ENCODE assay signal across 14 cellular contexts in genomic region chr13:79901336-79901735, GRCh38.
DNase-seq lines count a peak whose midpoint lies in the region; ATAC-seq, FAIRE-seq and TF ChIP-seq lines count a peak whose summit lies in the region.
"Had no signal": no experiment of that assay in that cellular context is flagged by ENCODE, and none has a peak within 500 bp of the region (broad histone marks: within the 10 kb centered on the region; RNA-seq: fewer than 3 reads in every experiment).

No MANE protein-coding gene starts in this region.

- RAD21 ChIA-PET in GM12878 (lab: Charles Lee; ENCODE audit: unreplicated experiment): no interaction called here

- TF ChIP-seq CTCF in GM12878 (IDR thresholded peaks at IDR 0.05 in 2 of 3, conservative IDR thresholded peaks at IDR 0.05 in 1 of 3; ENCODE audit: control insufficient read depth in 2 of 3, extremely low read depth in 1 of 3, insufficient read depth in 1 of 3, low read depth in 3 of 3, low read length in 3 of 3): 0 out of 6 replicates have a peak, but pooled peaks of 1 of the 3 experiments have one; percentile 6

- H2BK5ac ChIP-seq in mesendoderm (ENCODE audit: low read length): no peak overlapping the region

- H2AFZ ChIP-seq in GM12878 (ENCODE audit: control insufficient read depth, low read depth, low read length): no peak overlapping the region

- SMC1A ChIA-PET in GM12878 (lab: Charles Lee; ENCODE audit: uncharacterized antibody, unreplicated experiment): interaction anchor here (0.8 to 2.2 kb wide), 3 partner anchors 10 to 504 kb away, joined by 3 to 8 read pairs (median 3); no protein-coding TSS in a partner anchor

- H3K4ac ChIP-seq in mesendoderm (ENCODE audit: low read depth, low read length): no peak overlapping the region

- in situ Hi-C loops in GM12878 (cut with MboI): no loop called here

- H2BK120ac ChIP-seq in mesendoderm (ENCODE audit: low read depth, low read length): peak overlapping the region; percentile 0

- no peaks in the 10 kb centered on the region for H3K36me3 ChIP-seq in GM12878 (ENCODE audit: control insufficient read depth in 2 of 2, insufficient read depth in 2 of 2, low read length in 1 of 2)
- no peaks in the 10 kb centered on the region for H3K36me3 ChIP-seq in mesendoderm (ENCODE audit: control insufficient read depth, insufficient read depth, low read length)

- H2BK15ac ChIP-seq in mesendoderm (replicated peaks; ENCODE audit: low read depth): no peak overlapping the region

- no peak overlapping the region for H3K4me3 ChIP-seq in GM12878
- H3K4me3 ChIP-seq in mesendoderm (ENCODE audit: low read length): no peak overlapping the region

- 27% methylated on average over 5 of the region's 5 CpGs for WGBS in GM12878 (ENCODE audit: insufficient coverage, insufficient replicate concordance, low lambda C conversion rate, missing lambda C conversion rate)
- WGBS in mesendoderm (ENCODE audit: extremely low coverage, insufficient coverage, low lambda C conversion rate): no CpG with 5 or more reads among the region's 5 CpGs

- no peak overlapping the region for H2AK5ac ChIP-seq in mesendoderm (ENCODE audit: low read length)

- POLR2A ChIA-PET in GM12878 (lab: Charles Lee): no interaction called here

- no peak overlapping the region for H3K9ac ChIP-seq in GM12878 (ENCODE audit: control insufficient read depth, insufficient read depth, low read length)
- H3K9ac ChIP-seq in mesendoderm (ENCODE audit: low read length): no peak overlapping the region
- H3K9ac ChIP-seq: SK-N-SH had no signal

- CTCF ChIA-PET in GM12878 (lab: Yijun Ruan, JAX): interaction anchor here (0.6 kb wide), 1 partner anchor 381 kb away, joined by 3 read pairs; no protein-coding TSS in a partner anchor

- no peaks in the 10 kb centered on the region for H3K79me1 ChIP-seq in mesendoderm (ENCODE audit: low read length)

- no peak for TF ChIP-seq POLR2A in GM12878 (IDR thresholded peaks at IDR 0.05; ENCODE audit: low read depth, low read length)
- no peak for TF ChIP-seq POLR2A in GM18505 (IDR thresholded peaks at IDR 0.05; ENCODE audit: borderline replicate concordance, extremely low read depth, insufficient read depth, insufficient read length)

- H3K18ac ChIP-seq in mesendoderm (ENCODE audit: low read length): no peak overlapping the region

- H3K56ac ChIP-seq in mesendoderm (ENCODE audit: low read length): peak overlapping the region; percentile 9

- H3K4me2 ChIP-seq in GM12878 (ENCODE audit: control insufficient read depth, insufficient read depth) (no peak overlapping the region), mesendoderm (ENCODE audit: low read length) (no peak overlapping the region)
- H3K4me2 ChIP-seq: SK-N-SH had no signal

- no peak overlapping the region for H3K23ac ChIP-seq in mesendoderm (ENCODE audit: low read length)

- 0 out of 2 replicates have a peak, but pooled peaks have one; percentile 11 for TF ChIP-seq RAD21 in GM12878 (IDR thresholded peaks at IDR 0.05; ENCODE audit: insufficient read depth, low read depth, low read length)

- DNase-seq in ELR (ENCODE audit: low read depth): peak; percentile 58
- peak; percentile 98 for DNase-seq in NCI-H82 (lab: John Stamatoyannopoulos, UW)
- DNase-seq in GM12878 (ENCODE audit: low read depth, low spot score): no peak
- peak; percentile 61 for DNase-seq in mesendoderm
- no peak for DNase-seq in activated T-cell treated with anti-CD3 and anti-CD28 coated beads, Interleukin-2, amount 50 U/mL, for 1 hour
- DNase-seq: activated CD4-positive, alpha-beta memory T cell treated with anti-CD3 and anti-CD28 coated beads for 36 hours; activated naive CD8-positive, alpha-beta T cell treated with anti-CD3 and anti-CD28 coated beads for 36 hours; Caco-2; kidney; NCI-H2171; SK-N-SH had no signal

- H4K5ac ChIP-seq in mesendoderm (ENCODE audit: low read length): no peak overlapping the region

- no TSS peak for BruUV-seq in GM12878 (replicated peaks; lab: Mats Ljungman, UMichigan)

- intact Hi-C loops in GM12878 (cut with micrococcal nuclease; ENCODE audit: unreplicated experiment): no loop called here

- ATAC-seq in GM12878 (no peak), HG02763 (IDR thresholded peaks at IDR 0.05; ENCODE audit: unreplicated experiment) (no peak), GM21529 (IDR thresholded peaks at IDR 0.05; ENCODE audit: unreplicated experiment) (no peak), GM18505 (IDR thresholded peaks at IDR 0.05; ENCODE audit: unreplicated experiment) (no peak)

- H3K27ac ChIP-seq in GM12878 (ENCODE audit: control insufficient read depth, insufficient read depth) (no peak overlapping the region), mesendoderm (ENCODE audit: low read depth, low read length) (no peak overlapping the region)

- no peak overlapping the region for H4K8ac ChIP-seq in mesendoderm (ENCODE audit: low read depth, low read length)

- H3K27me3 ChIP-seq in GM12878 (replicated peaks in 1 of 2; ENCODE audit: control insufficient read depth in 2 of 2, insufficient read depth in 2 of 2, low read length in 1 of 2) (no peaks in the 10 kb centered on the region), mesendoderm (ENCODE audit: insufficient read depth, low read length, poor library complexity) (no peaks in the 10 kb centered on the region)

- no peak for TF ChIP-seq EP300 in GM12878 (IDR thresholded peaks at IDR 0.05; ENCODE audit: borderline replicate concordance in 1 of 2, control insufficient read depth in 1 of 2, low read depth in 2 of 2, low read length in 2 of 2)

- H3K79me2 ChIP-seq in GM12878 (ENCODE audit: control insufficient read depth, insufficient read depth, low read length) (no peaks in the 10 kb centered on the region), mesendoderm (ENCODE audit: control insufficient read depth, insufficient read depth, low read length) (no peaks in the 10 kb centered on the region)

- no peaks in the 10 kb centered on the region for H3K9me3 ChIP-seq in GM12878 (replicated peaks; ENCODE audit: control insufficient read depth, insufficient read depth, low read length)
- H3K9me3 ChIP-seq: SK-N-SH had no signal

- H3K4me1 ChIP-seq in GM12878 (ENCODE audit: control insufficient read depth, insufficient read depth, low read length) (no peaks in the 10 kb centered on the region), mesendoderm (ENCODE audit: control insufficient read depth, low read depth, low read length) (peaks cover 2% of the 10 kb centered on the region)

- FAIRE-seq in GM12878 (lab: Jason Lieb, UNC): no peak
- FAIRE-seq: kidney had no signal

- H4K20me1 ChIP-seq in GM12878 (ENCODE audit: control insufficient read depth, insufficient read depth): no peaks in the 10 kb centered on the region

TF ChIP-seq in GM12878, 131 proteins besides CTCF, POLR2A, EP300 and RAD21 (continues in another document):
- no peak for TF ChIP-seq REST (IDR thresholded peaks at IDR 0.05; ENCODE audit: low read depth, low read length)
- TF ChIP-seq IRF5 (IDR thresholded peaks at IDR 0.05; ENCODE audit: borderline replicate concordance): no peak
- TF ChIP-seq JUNB (IDR thresholded peaks at IDR 0.05): no peak
- no peak for TF ChIP-seq MYB (IDR thresholded peaks at IDR 0.05; ENCODE audit: borderline replicate concordance, low read depth, low read length)

Comparison
In these comparisons a context has a peak if more than half of its experiments do, and no peak if none do; other contexts are left out.
1. DNase-seq: peak in ELR (single experiment), NCI-H82 (single experiment) and mesendoderm (single experiment); none in GM12878 (single experiment) and activated T-cell treated with anti-CD3 and anti-CD28 coated beads, Interleukin-2, amount 50 U/mL, for 1 hour (single experiment).